In genomic region chr18:55275042-55275897, GRCh38 we compare ENCODE assay signal across 1 cellular context.
TF ChIP-seq lines count a peak whose summit lies in the region.

No MANE protein-coding gene starts in this region.

TF ChIP-seq in IMR-90, 13 proteins besides CTCF, POLR2A, EP300 and RAD21 (continued from another document):
- no peak for TF ChIP-seq USF2 (IDR thresholded peaks at IDR 0.05; ENCODE audit: low read depth, low read length)
- TF ChIP-seq SMC3 (IDR thresholded peaks at IDR 0.05; ENCODE audit: low read depth, low read length) = no peak
- TF ChIP-seq RFX5 (IDR thresholded peaks at IDR 0.05; ENCODE audit: low read depth, low read length) = no peak
- TF ChIP-seq CEBPB (IDR thresholded peaks at IDR 0.05; ENCODE audit: low read depth, low read length) = peak; percentile 95
- TF ChIP-seq MAZ (IDR thresholded peaks at IDR 0.05; ENCODE audit: borderline replicate concordance, low read depth, low read length) = no peak
